ENCODE assay signal across 14 cellular contexts in the genomic region with DNA sequence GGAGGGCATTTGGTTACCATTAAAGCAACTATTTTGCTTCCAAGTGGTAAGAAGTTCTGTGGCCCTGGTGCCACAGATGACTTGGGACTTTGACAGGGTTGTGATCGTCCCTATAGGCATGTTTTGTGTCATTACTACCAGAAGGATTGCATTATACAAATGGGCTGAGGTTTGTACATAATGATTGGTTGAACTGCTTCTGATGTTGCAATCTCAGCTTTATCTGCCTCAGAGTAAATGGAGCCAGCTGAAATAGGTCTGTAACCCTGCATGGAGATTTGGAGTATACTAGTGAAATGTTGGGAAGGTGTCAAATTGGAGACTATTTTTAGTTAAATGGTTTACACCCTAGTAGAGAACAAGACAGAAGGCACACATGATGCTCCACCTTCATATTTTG. TPM values are rescaled to one million over a fixed set of nuclear protein-coding genes. Genes with fewer than 3 reads are reported as not detected.
DNase-seq lines count a peak whose midpoint lies in the region; ATAC-seq and TF ChIP-seq lines count a peak whose summit lies in the region.
"Had no signal": no experiment of that assay in that cellular context is flagged by ENCODE, and none has a peak within 500 bp of the region (broad histone marks: within the 10 kb centered on the region; RNA-seq: fewer than 3 reads in every experiment).

No MANE protein-coding gene starts in this region.

- H3K36me3 Mint-ChIP-seq in activated CD8-positive, alpha-beta memory T cell treated with anti-CD3 and anti-CD28 coated beads, Interleukin-2, amount 10 ng/mL, durations not matched to agents 7 days and 5 days = no peaks in the 10 kb centered on the region

- H3K27me3 Mint-ChIP-seq in activated CD8-positive, alpha-beta memory T cell treated with anti-CD3 and anti-CD28 coated beads, Interleukin-2, amount 10 ng/mL, durations not matched to agents 7 days and 5 days = no peaks in the 10 kb centered on the region
- H3K27me3 Mint-ChIP-seq: memory B cell had no signal

- H3K4me1 Mint-ChIP-seq in activated CD8-positive, alpha-beta memory T cell treated with anti-CD3 and anti-CD28 coated beads, Interleukin-2, amount 10 ng/mL, durations not matched to agents 7 days and 5 days = peaks cover 3% of the 10 kb centered on the region

- H3K9me3 Mint-ChIP-seq in activated CD8-positive, alpha-beta memory T cell treated with anti-CD3 and anti-CD28 coated beads, Interleukin-2, amount 10 ng/mL, durations not matched to agents 7 days and 5 days (ENCODE audit: low read depth) = no peaks in the 10 kb centered on the region
- H3K9me3 Mint-ChIP-seq: activated T-cell treated with anti-CD3 and anti-CD28 coated beads, Interleukin-2, amount 50 U/mL, for 4 hours; memory B cell; T-helper 1 cell treated with Interleukin-12 subunit alpha and Interleukin-12 subunit beta and Interleukin-4 antibody, amounts not matched to agents 30 μg/mL and 1 μg/mL, for 36 hours had no signal

- H3K4me3 ChIP-seq in spleen = no peak overlapping the region

- CTCF ChIA-PET in activated CD8-positive, alpha-beta memory T cell treated with anti-CD3 and anti-CD28 coated beads, Interleukin-2, amount 10 ng/mL, durations not matched to agents 7 days and 5 days (lab: Charles Lee) = interaction anchor here (0.9 kb wide), 1 partner anchor 162 kb away, joined by 3 read pairs; no protein-coding TSS in a partner anchor

- peaks cover 0 to 9% (median 4%) of the 10 kb centered on the region in 6 donors for H3K4me1 ChIP-seq in spleen

- H3K4me3 Mint-ChIP-seq in activated CD8-positive, alpha-beta memory T cell treated with anti-CD3 and anti-CD28 coated beads, Interleukin-2, amount 10 ng/mL, durations not matched to agents 7 days and 5 days = no peak overlapping the region
- H3K4me3 Mint-ChIP-seq: activated T-cell treated with anti-CD3 and anti-CD28 coated beads, Interleukin-2, amount 50 U/mL, for 4 hours; memory B cell; T-helper 1 cell treated with Interleukin-12 subunit alpha and Interleukin-12 subunit beta and Interleukin-4 antibody, amounts not matched to agents 30 μg/mL and 1 μg/mL, for 36 hours had no signal

- no peaks in the 10 kb centered on the region for H3K36me3 ChIP-seq in spleen

- TF ChIP-seq POLR2A in spleen (IDR thresholded peaks at IDR 0.05) = no peak

- TF ChIP-seq CTCF in spleen (IDR thresholded peaks at IDR 0.05 in 8 of 11, conservative IDR thresholded peaks at IDR 0.05 in 3 of 11) = no peak

- H3K27me3 ChIP-seq in spleen (replicated peaks in 1 of 7) = no peaks in the 10 kb centered on the region

- H3K27ac Mint-ChIP-seq in activated CD8-positive, alpha-beta memory T cell treated with anti-CD3 and anti-CD28 coated beads, Interleukin-2, amount 10 ng/mL, durations not matched to agents 7 days and 5 days = no peak overlapping the region
- H3K27ac Mint-ChIP-seq: memory B cell; T-helper 1 cell treated with Interleukin-12 subunit alpha and Interleukin-12 subunit beta and Interleukin-4 antibody, amounts not matched to agents 30 μg/mL and 1 μg/mL, for 36 hours had no signal

- H3K9me3 ChIP-seq in spleen = no peaks in the 10 kb centered on the region

- TF ChIP-seq EP300 in Ishikawa (IDR thresholded peaks at IDR 0.05; ENCODE audit: borderline replicate concordance) = no peak

- peak overlapping the region; percentile 97 for H3K27ac ChIP-seq in caudate nucleus (ENCODE audit: low read depth, low read length)
- H3K27ac ChIP-seq in spleen = peak overlapping the region in 5 of 8 donors; percentile 32 to 57 (median 43)

- TF ChIP-seq RAD21 in Ishikawa (IDR thresholded peaks at IDR 0.05; ENCODE audit: low read depth) = no peak

- intact Hi-C loops in spleen (cut with DNase I; ENCODE audit: low total_unique reads) = no loop called here

- ATAC-seq in HG03460 (IDR thresholded peaks at IDR 0.05; ENCODE audit: unreplicated experiment) = no peak
- ATAC-seq in activated CD8-positive, alpha-beta memory T cell treated with anti-CD3 and anti-CD28 coated beads, Interleukin-2, amount 10 ng/mL, durations not matched to agents 7 days and 5 days = no peak
- ATAC-seq: activated T-cell treated with anti-CD3 and anti-CD28 coated beads, Interleukin-2, amount 50 U/mL, for 4 hours; PC-3 had no signal

- WGBS in spleen, 5 donors = 56 to 88% (median 64%) methylated on average over 1 of the region's 1 CpG

- DNase-seq in caudate nucleus (lab: John Stamatoyannopoulos, UW) (no peak), iris pigment epithelial cell (ENCODE audit: low read depth) (peak; percentile 42), spleen (no peak), dedifferentiated amniotic fluid mesenchymal stem cell (ENCODE audit: extremely low spot score) (no peak)
- DNase-seq in activated CD8-positive, alpha-beta memory T cell treated with anti-CD3 and anti-CD28 coated beads, Interleukin-2, amount 10 ng/mL, durations not matched to agents 7 days and 5 days = no peak
- DNase-seq in NK-92 treated with Interleukin-12 subunit alpha and Interleukin-12 subunit beta, amount 100 ng/mL, for 24 hours (lab: John Stamatoyannopoulos, UW) = no peak
- DNase-seq: activated CD4-positive, alpha-beta T cell treated with anti-CD3 and anti-CD28 coated beads for 4 hours; activated T-cell treated with anti-CD3 and anti-CD28 coated beads, Interleukin-2, amount 50 U/mL, for 4 hours; NCI-H1092; PC-3 had no signal

TF ChIP-seq in Ishikawa, 13 proteins besides CTCF, POLR2A, EP300 and RAD21:
- TF ChIP-seq TCF12 (IDR thresholded peaks at IDR 0.05; ENCODE audit: low read depth) (no peak), CEBPB (IDR thresholded peaks at IDR 0.05) (peak; percentile 29; the same call in 1 of the 2 replicates), EGR1 (IDR thresholded peaks at IDR 0.05) (no peak)

RNA-seq across cellular contexts. Expression of gene SEPTIN7, which starts 46.1 kb away (rescaled TPM):
- 100 to 1,000 TPM; 184 to 241 (median 214) TPM for total RNA-seq in spleen
- polyA plus RNA-seq in spleen = 100 to 1,000 TPM; 186 to 243 (median 224) TPM
- total RNA-seq in activated CD8-positive, alpha-beta memory T cell treated with anti-CD3 and anti-CD28 coated beads, Interleukin-2, amount 10 ng/mL, durations not matched to agents 7 days and 5 days = 100 to 1,000 TPM; 192 to 237 TPM

RNA-seq across cellular contexts. Expression of gene HERPUD2, which starts 59.8 kb away (rescaled TPM):
- total RNA-seq in spleen = 10 to 100 TPM; 30.5 to 46.6 (median 35.5) TPM
- polyA plus RNA-seq in spleen = 10 to 100 TPM; 11.1 to 14.3 (median 11.7) TPM
- total RNA-seq in activated CD8-positive, alpha-beta memory T cell treated with anti-CD3 and anti-CD28 coated beads, Interleukin-2, amount 10 ng/mL, durations not matched to agents 7 days and 5 days = 10 to 100 TPM; 47.0 to 49.4 TPM
